ENCODE assay signal across 8 cellular contexts in the genomic region with DNA sequence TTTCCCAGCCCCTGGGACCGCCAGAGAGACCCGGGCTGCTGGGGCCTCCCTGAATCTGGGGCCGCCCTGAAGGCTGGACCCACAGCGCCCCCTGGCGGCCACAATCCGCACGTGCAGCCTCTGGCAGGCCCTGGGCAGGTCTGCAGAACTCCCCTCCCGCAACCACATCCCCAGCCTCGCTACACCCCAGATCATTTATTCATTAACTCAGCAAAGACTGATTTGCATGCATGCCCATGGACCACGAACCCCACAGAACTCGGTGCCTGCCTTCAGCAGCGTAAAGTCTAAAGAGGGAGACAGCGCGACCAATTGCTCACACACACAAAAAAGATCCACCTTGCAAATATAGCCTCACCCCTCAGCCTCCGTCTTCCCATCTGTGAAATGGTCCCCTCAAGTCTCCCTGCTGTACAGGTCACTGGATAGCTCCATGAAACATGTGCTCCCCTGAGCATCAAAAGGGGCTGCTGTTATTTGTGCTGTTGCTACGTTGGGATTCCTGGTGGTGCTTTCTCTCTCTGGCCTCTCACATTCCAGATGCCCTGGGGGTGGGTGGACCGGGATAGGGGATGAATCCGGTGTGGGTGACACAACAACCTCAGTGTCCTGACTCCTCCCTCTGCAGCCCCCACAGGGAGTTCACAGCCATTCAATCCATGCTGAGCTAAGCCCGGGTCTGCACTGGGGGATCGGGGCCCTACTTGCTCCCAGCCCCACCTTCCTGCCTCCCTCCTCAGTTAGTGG.
DNase-seq lines count a peak whose midpoint lies in the region; ATAC-seq and TF ChIP-seq lines count a peak whose summit lies in the region.

No MANE protein-coding gene starts in this region.

- POLR2A ChIA-PET in PC-9 (lab: Charles Lee; ENCODE audit: unreplicated experiment): no interaction called here

- H3F3A ChIP-seq in PC-9 (ENCODE audit: insufficient read depth, low read depth): peaks cover 6% of the 10 kb centered on the region; the same call in 1 of the 2 replicates

- intact Hi-C loops in PC-9 (cut with micrococcal nuclease; ENCODE audit: unreplicated experiment): loop anchor here (1.0 to 5.0 kb wide), 7 partner anchors 51 to 731 kb away; no protein-coding TSS in a partner anchor

- peaks cover 12% of the 10 kb centered on the region; the same call in 1 of the 2 replicates for H3K9me3 ChIP-seq in PC-9 (ENCODE audit: insufficient read depth, low read depth)
- no peaks in the 10 kb centered on the region for H3K9me3 ChIP-seq in thoracic aorta

- H3K9me2 ChIP-seq in PC-9 (ENCODE audit: insufficient read depth): no peaks in the 10 kb centered on the region

- no peak overlapping the region for H3K4me2 ChIP-seq in PC-9

- H3K27ac ChIP-seq in PC-9 (no peak overlapping the region), thoracic aorta (peak overlapping the region in 1 of 2 donors; percentile 66)

- H3K4me1 ChIP-seq in PC-9 (replicated peaks; ENCODE audit: insufficient read depth) (peaks cover 25% of the 10 kb centered on the region), thoracic aorta (ENCODE audit: control insufficient read depth in 1 of 2, low read depth in 2 of 2) (peaks cover 22 to 56% of the 10 kb centered on the region in 2 donors)

- H3K79me2 ChIP-seq in PC-9 (ENCODE audit: low read depth): no peaks in the 10 kb centered on the region

- H3K4me3 ChIP-seq in PC-9 (no peak overlapping the region), fibroblast of villous mesenchyme (ENCODE audit: low read depth, low read length) (no peak overlapping the region), thoracic aorta (no peak overlapping the region)

- BruUV-seq in PC-9 (replicated peaks; lab: Mats Ljungman, UMichigan): no TSS peak

- H2AFZ ChIP-seq in PC-9: no peak overlapping the region

- H3K36me3 ChIP-seq in PC-9 (ENCODE audit: low read depth) (0 out of 2 replicates have a peak, but pooled peaks cover 3% of the 10 kb centered on the region), thoracic aorta (no peaks in the 10 kb centered on the region)

- peak; percentile 99 for TF ChIP-seq CTCF in PC-9 (conservative IDR thresholded peaks at IDR 0.05)
- TF ChIP-seq CTCF in fibroblast of villous mesenchyme (IDR thresholded peaks at IDR 0.05; ENCODE audit: insufficient read depth, low read depth, low read length): peak; percentile 95
- TF ChIP-seq CTCF in omental fat pad (IDR thresholded peaks at IDR 0.05): peak in 2 of 3 donors; percentile 97 to 99
- peak; percentile 100 for TF ChIP-seq CTCF in thoracic aorta (IDR thresholded peaks at IDR 0.05)

- DNase-seq in Caki2 (ENCODE audit: low read depth): peak; percentile 75
- peak; percentile 86 for DNase-seq in HT-29 (ENCODE audit: low spot score)
- DNase-seq in PC-9: peak in 1 of 2 experiments; percentile 71
- DNase-seq in activated T-helper 1 cell treated with Interleukin-2 at 50 U/mL for 16 hours (ENCODE audit: low read depth): peak; percentile 73
- DNase-seq in fibroblast of villous mesenchyme (ENCODE audit: low read depth): peak; percentile 73
- peak; percentile 80 for DNase-seq in omental fat pad (ENCODE audit: low spot score)
- no peak for DNase-seq in thoracic aorta (ENCODE audit: low spot score)

- peak; percentile 69 for ATAC-seq in GM19463 (IDR thresholded peaks at IDR 0.05; ENCODE audit: unreplicated experiment)
- ATAC-seq in omental fat pad (ENCODE audit: low FRiP score): peak; percentile 48
- ATAC-seq in thoracic aorta (ENCODE audit: insufficient number of reproducible peaks, low FRiP score, low read depth): no peak

- no peaks in the 10 kb centered on the region for H3K27me3 ChIP-seq in PC-9 (ENCODE audit: insufficient read depth, low read depth)
- H3K27me3 ChIP-seq in thoracic aorta (replicated peaks; ENCODE audit: insufficient read depth): no peaks in the 10 kb centered on the region

- in situ Hi-C loops in Caki2 (cut with HindIII; ENCODE audit: low pct_unique_long_range_greater_than_20kb, low sequenced_read_pairs): no loop called here

- CTCF ChIA-PET in PC-9 (lab: Charles Lee): no interaction called here

- no peaks in the 10 kb centered on the region for H4K20me1 ChIP-seq in PC-9 (ENCODE audit: insufficient read depth)
